In the genomic region with DNA sequence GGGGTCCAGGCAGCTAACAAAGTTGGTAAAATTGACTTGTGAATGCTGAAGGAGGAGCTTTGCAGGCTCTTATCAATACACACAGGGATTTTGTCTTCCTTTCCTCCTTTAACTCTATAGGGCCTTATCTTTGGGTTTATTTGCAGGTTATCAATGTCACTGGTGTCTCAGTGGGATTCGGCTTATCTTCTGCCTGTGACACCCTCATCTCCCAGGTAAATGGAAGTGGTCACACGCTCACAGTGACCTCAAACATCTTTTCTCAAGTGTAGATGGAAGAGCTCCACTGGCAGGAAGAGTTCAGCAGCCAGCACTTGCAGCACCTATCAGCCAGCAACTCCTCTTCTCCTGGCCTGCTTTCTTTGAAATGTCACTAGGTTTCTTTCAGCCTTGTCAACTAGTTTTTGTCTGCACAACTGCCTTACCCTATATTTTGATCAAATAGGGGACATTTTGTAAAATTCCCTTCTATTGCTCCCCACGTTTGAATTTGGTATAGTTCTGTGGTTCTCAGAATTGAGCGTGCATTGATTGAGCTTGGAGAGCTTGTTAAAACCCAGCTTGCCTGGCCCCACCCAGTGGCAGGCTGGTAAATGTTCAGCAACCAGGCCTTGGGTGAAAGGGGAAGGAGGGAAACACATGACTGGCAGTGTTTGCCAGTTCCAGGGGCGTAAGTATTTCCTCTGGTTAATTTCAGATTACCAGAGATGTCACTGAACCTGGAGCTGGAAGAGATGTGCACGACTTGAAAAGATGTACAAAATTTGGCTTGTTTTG, we compare ENCODE assay signal across 10 cellular contexts. TPM values are rescaled to one million over a fixed set of nuclear protein-coding genes. Genes with fewer than 3 reads are reported as not detected.
DNase-seq lines count a peak whose midpoint lies in the region; ATAC-seq lines count a peak whose summit lies in the region.
"Had no signal": no experiment of that assay in that cellular context is flagged by ENCODE, and none has a peak within 500 bp of the region (broad histone marks: within the 10 kb centered on the region; RNA-seq: fewer than 3 reads in every experiment).

No MANE protein-coding gene starts in this region.

- H3K27ac ChIP-seq in HUES48 (ENCODE audit: low read depth, low read length) (peak overlapping the region; percentile 47), right cardiac atrium (ENCODE audit: low read length) (no peak overlapping the region)

- H3K4me1 ChIP-seq in HUES48 (ENCODE audit: control insufficient read depth, insufficient read depth, low read length) (peaks cover 5% of the 10 kb centered on the region; the same call in 1 of the 2 replicates), right cardiac atrium (ENCODE audit: control insufficient read depth, insufficient read depth, low read length) (no peaks in the 10 kb centered on the region)

- peaks cover 3 to 6% of the 10 kb centered on the region in 2 donors for H3K27me3 Mint-ChIP-seq in T-cell
- no peaks in the 10 kb centered on the region for H3K27me3 Mint-ChIP-seq in stimulated activated memory B cell treated with anti-CD40 and anti-IgM and Interleukin-4, amounts not matched to agents 10 μg/mL and 1 μg/mL and 100 μg/mL, for 72 hours

- H3K36me3 ChIP-seq in HUES48 (ENCODE audit: control insufficient read depth, insufficient read depth, low read length): no peaks in the 10 kb centered on the region

- H3K4me3 Mint-ChIP-seq in T-cell: no peak overlapping the region
- no peak overlapping the region for H3K4me3 Mint-ChIP-seq in stimulated activated memory B cell treated with anti-CD40 and anti-IgM and Interleukin-4, amounts not matched to agents 10 μg/mL and 1 μg/mL and 100 μg/mL, for 72 hours

- H3K4me3 ChIP-seq in HUES48 (ENCODE audit: low read depth, low read length) (no peak overlapping the region), right cardiac atrium (ENCODE audit: low read length) (no peak overlapping the region)

- H3K27ac Mint-ChIP-seq in T-cell: peak overlapping the region in 1 of 2 donors; percentile 11
- peak overlapping the region; percentile 34 for H3K27ac Mint-ChIP-seq in stimulated activated memory B cell treated with anti-CD40 and anti-IgM and Interleukin-4, amounts not matched to agents 10 μg/mL and 1 μg/mL and 100 μg/mL, for 72 hours

- H3K9me3 ChIP-seq in HUES48 (ENCODE audit: control insufficient read depth, insufficient read depth, low read length) (no peaks in the 10 kb centered on the region), right cardiac atrium (ENCODE audit: control insufficient read depth, low read length) (no peaks in the 10 kb centered on the region)

- intact Hi-C loops in right cardiac atrium (cut with DNase I): no loop called here

- in situ Hi-C loops in G401 (cut with HindIII; ENCODE audit: low sequenced_read_pairs): no loop called here

- H3K27me3 ChIP-seq in HUES48 (ENCODE audit: control insufficient read depth, insufficient read depth, low read length): no peaks in the 10 kb centered on the region
- H3K27me3 ChIP-seq in right cardiac atrium (ENCODE audit: control insufficient read depth, insufficient read depth): no peaks in the 10 kb centered on the region

- POLR2A ChIA-PET in T-cell (lab: Charles Lee): no interaction called here

- DNase-seq in T-cell (peak in 7 of 34 experiments; percentile 4 to 30 (median 14)), right cardiac atrium (peak; percentile 34 to 79 (median 66)), inferior parietal cortex (ENCODE audit: extremely low spot score) (no peak), G401 (ENCODE audit: low spot score) (no peak), NCI-H2196 (lab: John Stamatoyannopoulos, UW; ENCODE audit: unreplicated experiment) (no peak)
- DNase-seq: activated gamma-delta T cell had no signal

- H3K9ac ChIP-seq in HUES48 (ENCODE audit: low read depth, low read length): no peak overlapping the region

- peaks cover 2 to 8% (median 2%) of the 10 kb centered on the region in 3 donors for H3K4me1 Mint-ChIP-seq in T-cell
- H3K4me1 Mint-ChIP-seq in stimulated activated memory B cell treated with anti-CD40 and anti-IgM and Interleukin-4, amounts not matched to agents 10 μg/mL and 1 μg/mL and 100 μg/mL, for 72 hours: peaks cover 8% of the 10 kb centered on the region

- H3K36me3 Mint-ChIP-seq in T-cell: no peaks in the 10 kb centered on the region
- no peaks in the 10 kb centered on the region for H3K36me3 Mint-ChIP-seq in stimulated activated memory B cell treated with anti-CD40 and anti-IgM and Interleukin-4, amounts not matched to agents 10 μg/mL and 1 μg/mL and 100 μg/mL, for 72 hours

- CTCF ChIA-PET in T-cell (lab: Charles Lee): interaction anchor here (0.6 kb wide), 2 partner anchors 177 to 183 kb away, joined by 3 to 5 read pairs; no protein-coding TSS in a partner anchor

- no peaks in the 10 kb centered on the region for H3K9me3 Mint-ChIP-seq in T-cell
- no peaks in the 10 kb centered on the region for H3K9me3 Mint-ChIP-seq in stimulated activated memory B cell treated with anti-CD40 and anti-IgM and Interleukin-4, amounts not matched to agents 10 μg/mL and 1 μg/mL and 100 μg/mL, for 72 hours
- H3K9me3 Mint-ChIP-seq: IgD-negative memory B cell had no signal

- ATAC-seq in T-cell (replicated peaks in 1 of 4): peak in 3 of 4 experiments; percentile 45 to 54 (median 52)
- ATAC-seq in right cardiac atrium: peak; percentile 54 to 72
- ATAC-seq in stimulated activated memory B cell treated with anti-CD40 and anti-IgM and Interleukin-4, amounts not matched to agents 10 μg/mL and 1 μg/mL and 100 μg/mL, for 72 hours: peak; percentile 63
- ATAC-seq in GM21619 (IDR thresholded peaks at IDR 0.05; ENCODE audit: unreplicated experiment): no peak

- WGBS in right cardiac atrium: 36% methylated on average over 6 of the region's 6 CpGs

RNA-seq across cellular contexts. Expression of a gene that starts 12.8 kb away (rescaled TPM):
- total RNA-seq in T-cell (under 1 TPM in 4 of 5 donors, not detected in 1; 0.10 to 0.66 (median 0.31) TPM), right cardiac atrium (1 to 10 TPM; 1.6 to 2.5 (median 2.1) TPM)
- 0.77 TPM for polyA plus RNA-seq in right cardiac atrium
- total RNA-seq in G401 (2014; rRNA removed; shearing (Covaris generic)): 2.6 and 4.5 TPM in 2 replicates
- polyA plus RNA-seq: IgD-negative memory B cell had no signal

Comparison
In these comparisons a context has a peak if more than half of its experiments do, and no peak if none do; other contexts are left out.
1. DNase-seq: peak in right cardiac atrium (3 of 3); none in inferior parietal cortex (single experiment), G401 (single experiment) and NCI-H2196 (single experiment).